ENCODE assay signal across 16 cellular contexts in genomic region chr4:138499627-138500026, GRCh38.
"Had no signal": no experiment of that assay in that cellular context is flagged by ENCODE, and none has a peak within 500 bp of the region (broad histone marks: within the 10 kb centered on the region; RNA-seq: fewer than 3 reads in every experiment).

No MANE protein-coding gene starts in this region.

- H3K27me3 Mint-ChIP-seq: activated CD4-positive, alpha-beta T cell treated with anti-CD3 and anti-CD28 coated beads, Interleukin-2, amount 10 ng/mL, durations not matched to agents 7 days and 5 days; activated naive CD8-positive, alpha-beta T cell treated with anti-CD3 and anti-CD28 coated beads, Interleukin-2, amount 10 ng/mL, durations not matched to agents 7 days and 5 days; memory B cell; stimulated activated memory B cell treated with anti-CD40 and anti-IgM and Interleukin-4, amounts not matched to agents 10 μg/mL and 1 μg/mL and 100 μg/mL, for 72 hours had no signal

- H3K36me3 ChIP-seq: brain microvascular endothelial cell, thyroid gland had no signal

- H3K27ac ChIP-seq: brain microvascular endothelial cell, thyroid gland had no signal

- H3K27ac Mint-ChIP-seq: activated CD4-positive, alpha-beta T cell treated with anti-CD3 and anti-CD28 coated beads, Interleukin-2, amount 10 ng/mL, durations not matched to agents 7 days and 5 days; activated naive CD8-positive, alpha-beta T cell treated with anti-CD3 and anti-CD28 coated beads, Interleukin-2, amount 10 ng/mL, durations not matched to agents 7 days and 5 days; memory B cell; naive thymus-derived CD8-positive, alpha-beta T cell; stimulated activated memory B cell treated with anti-CD40 and anti-IgM and Interleukin-4, amounts not matched to agents 10 μg/mL and 1 μg/mL and 100 μg/mL, for 72 hours had no signal

- DNase-seq: activated CD4-positive, alpha-beta T cell treated with anti-CD3 and anti-CD28 coated beads, Interleukin-2, amount 10 ng/mL, durations not matched to agents 7 days and 5 days; activated CD4-positive, CD25-positive, alpha-beta regulatory T cell; activated CD8-positive, alpha-beta memory T cell treated with anti-CD3 and anti-CD28 coated beads for 24 hours; activated naive CD8-positive, alpha-beta T cell treated with anti-CD3 and anti-CD28 coated beads, Interleukin-2, amount 10 ng/mL, durations not matched to agents 7 days and 5 days; brain microvascular endothelial cell; effector CD8-positive, alpha-beta T cell; foreskin fibroblast; glutamatergic neuron; kidney glomerular epithelial cell; left ventricle myocardium superior; naive thymus-derived CD8-positive, alpha-beta T cell; retina; stimulated activated CD4-positive, alpha-beta T cell treated with anti-CD3 and anti-CD28 coated beads, Interleukin-2, amount 100 ng/mL, for 48 hours; thyroid gland had no signal

- H3K4me1 Mint-ChIP-seq: activated CD4-positive, alpha-beta T cell treated with anti-CD3 and anti-CD28 coated beads, Interleukin-2, amount 10 ng/mL, durations not matched to agents 7 days and 5 days; activated naive CD8-positive, alpha-beta T cell treated with anti-CD3 and anti-CD28 coated beads, Interleukin-2, amount 10 ng/mL, durations not matched to agents 7 days and 5 days; memory B cell; naive thymus-derived CD8-positive, alpha-beta T cell; stimulated activated memory B cell treated with anti-CD40 and anti-IgM and Interleukin-4, amounts not matched to agents 10 μg/mL and 1 μg/mL and 100 μg/mL, for 72 hours had no signal

- H3K4me3 Mint-ChIP-seq: activated CD4-positive, alpha-beta T cell treated with anti-CD3 and anti-CD28 coated beads, Interleukin-2, amount 10 ng/mL, durations not matched to agents 7 days and 5 days; activated naive CD8-positive, alpha-beta T cell treated with anti-CD3 and anti-CD28 coated beads, Interleukin-2, amount 10 ng/mL, durations not matched to agents 7 days and 5 days; memory B cell; naive thymus-derived CD8-positive, alpha-beta T cell; stimulated activated memory B cell treated with anti-CD40 and anti-IgM and Interleukin-4, amounts not matched to agents 10 μg/mL and 1 μg/mL and 100 μg/mL, for 72 hours had no signal

- H3K4me3 ChIP-seq: thyroid gland had no signal

- H3K27me3 ChIP-seq: brain microvascular endothelial cell, thyroid gland had no signal

- H3K36me3 Mint-ChIP-seq: activated naive CD8-positive, alpha-beta T cell treated with anti-CD3 and anti-CD28 coated beads, Interleukin-2, amount 10 ng/mL, durations not matched to agents 7 days and 5 days; memory B cell; stimulated activated memory B cell treated with anti-CD40 and anti-IgM and Interleukin-4, amounts not matched to agents 10 μg/mL and 1 μg/mL and 100 μg/mL, for 72 hours had no signal

- ATAC-seq: left ventricle myocardium superior; naive thymus-derived CD8-positive, alpha-beta T cell; stimulated activated memory B cell treated with anti-CD40 and anti-IgM and Interleukin-4, amounts not matched to agents 10 μg/mL and 1 μg/mL and 100 μg/mL, for 72 hours had no signal

- H3K9me3 ChIP-seq: thyroid gland had no signal

- H3K4me1 ChIP-seq: thyroid gland had no signal
